Comparison of ENCODE assay signal across 7 cellular contexts in genomic region chr12:54251667-54252284, GRCh38.
A peak's percentile ranks its signal among the peaks of the same experiment; 100 is the strongest.
DNase-seq lines count a peak whose midpoint lies in the region; ATAC-seq and TF ChIP-seq lines count a peak whose summit lies in the region.

No MANE protein-coding gene starts in this region.

- peaks cover 6 to 10% of the 10 kb centered on the region in 2 experiments for H3K4me1 ChIP-seq in neutrophil (ENCODE audit: control insufficient read depth in 1 of 2, insufficient read depth in 1 of 2, low read depth in 1 of 2, low read length in 1 of 2)

- CTCF ChIA-PET in RWPE1 (lab: Yijun Ruan, JAX) = interaction anchor here (0.6 to 1.3 kb wide), 12 partner anchors 11 to 627 kb away, joined by 3 to 6 read pairs (median 4); no protein-coding TSS in a partner anchor

- H3K4me3 ChIP-seq in HFF-Myc (replicated peaks; ENCODE audit: low read depth, low read length) = no peak overlapping the region
- H3K4me3 ChIP-seq in neutrophil (ENCODE audit: low read depth in 1 of 2, low read length in 1 of 2) = peak overlapping the region in 1 of 2 experiments; percentile 7

- peaks cover 6% of the 10 kb centered on the region for H3K36me3 ChIP-seq in neutrophil

- POLR2A ChIA-PET in RWPE1 (lab: Yijun Ruan, JAX; ENCODE audit: low non-redundant PET) = no interaction called here

- DNase-seq in DMS53 treated with DMSO at 0.1 percent for 48 hours (lab: John Stamatoyannopoulos, UW; ENCODE audit: unreplicated experiment) (peak; percentile 32), HFF-Myc (ENCODE audit: extremely low read depth, low read depth) (no peak), RWPE1 (ENCODE audit: low spot score) (peak; percentile 57), epidermal melanocyte (ENCODE audit: insufficient read length, low spot score) (peak; percentile 63), HK-2 (ENCODE audit: unreplicated experiment) (no peak)

- no peak for ATAC-seq in HG03135 (IDR thresholded peaks at IDR 0.05; ENCODE audit: unreplicated experiment)

- TF ChIP-seq CTCF in HFF-Myc (IDR thresholded peaks at IDR 0.05; ENCODE audit: low read depth, low read length, missing control alignments) (peak; percentile 55), RWPE1 (conservative IDR thresholded peaks at IDR 0.05; ENCODE audit: low read depth) (peak; percentile 74), neutrophil (IDR thresholded peaks at IDR 0.05) (peak; percentile 54)

- H3K27ac ChIP-seq in RWPE1 (peak overlapping the region; percentile 27; the same call in 1 of the 2 replicates), neutrophil (peak overlapping the region; percentile 66)

- H3K27me3 ChIP-seq in neutrophil = no peaks in the 10 kb centered on the region

- H3K9me3 ChIP-seq in neutrophil = no peaks in the 10 kb centered on the region

Comparison
In these comparisons a context has a peak if more than half of its experiments do, and no peak if none do; other contexts are left out.
1. DNase-seq: peak in DMS53 treated with DMSO at 0.1 percent for 48 hours (single experiment), RWPE1 (single experiment) and epidermal melanocyte (single experiment); none in HFF-Myc (single experiment) and HK-2 (single experiment).
2. Peak in every context shown above with its lines, with median percentiles within 50 percentile points of each other: CTCF ChIP-seq.